Comparison of ENCODE assay signal across 9 cellular contexts in the genomic region with DNA sequence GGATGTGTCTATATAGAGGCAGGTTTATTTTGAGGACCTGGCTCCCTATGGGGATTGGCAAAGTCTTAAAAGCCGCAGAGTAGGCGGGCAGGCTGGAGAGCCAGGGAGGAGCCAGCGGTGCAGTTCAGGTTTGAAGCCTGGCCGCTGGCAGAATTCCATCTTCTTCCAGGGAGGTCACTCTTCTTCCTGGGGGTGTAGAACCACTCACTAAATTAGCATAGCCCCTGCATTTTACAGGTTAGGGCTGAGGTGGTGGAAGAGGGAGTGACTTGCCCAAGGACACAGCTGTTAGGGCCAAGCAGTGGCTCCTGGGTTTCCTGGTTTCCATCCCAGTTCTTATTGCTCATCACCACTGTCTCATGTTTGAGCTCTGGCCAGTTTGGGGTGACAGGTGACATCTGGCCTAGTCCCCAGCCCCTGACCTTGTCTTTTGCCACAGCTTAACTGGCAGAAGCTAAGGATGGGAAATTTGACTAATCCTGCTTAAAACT. TPM values are rescaled to one million over a fixed set of nuclear protein-coding genes. Genes with fewer than 3 reads are reported as not detected.
DNase-seq lines count a peak whose midpoint lies in the region; ATAC-seq and TF ChIP-seq lines count a peak whose summit lies in the region.
"Had no signal": no experiment of that assay in that cellular context is flagged by ENCODE, and none has a peak within 500 bp of the region (broad histone marks: within the 10 kb centered on the region; RNA-seq: fewer than 3 reads in every experiment).

No MANE protein-coding gene starts in this region.

- H3K4me3 Mint-ChIP-seq in naive B cell, result peak overlapping the region; percentile 88 to 96 (median 94)

- peak overlapping the region in 2 of 6 donors; percentile 34 to 83 for H3K27ac Mint-ChIP-seq in naive B cell

- H3K9me3 ChIP-seq in MG63 (peaks cover 6% of the 10 kb centered on the region), WERI-Rb-1 (ENCODE audit: severe bottlenecking) (no peaks in the 10 kb centered on the region)

- no peak for TF ChIP-seq POLR2A in erythroblast (IDR thresholded peaks at IDR 0.05; ENCODE audit: low read length)

- peak; percentile 91 for DNase-seq in DMS79 treated with DMSO at 0.1 percent for 48 hours (lab: John Stamatoyannopoulos, UW)
- peak; percentile 63 for DNase-seq in MG63
- DNase-seq in WERI-Rb-1, result peak; percentile 64
- peak; percentile 46 to 56 for DNase-seq in erythroblast (lab: John Stamatoyannopoulos, UW)
- no peak for DNase-seq in naive B cell

- no peaks in the 10 kb centered on the region for H3K27me3 Mint-ChIP-seq in naive B cell

- H3K27ac ChIP-seq in WERI-Rb-1, result peak overlapping the region; percentile 44; the same call in 1 of the 2 replicates

- H3K27me3 ChIP-seq in MG63 (no peaks in the 10 kb centered on the region), WERI-Rb-1 (ENCODE audit: insufficient read depth, low read depth, severe bottlenecking) (no peaks in the 10 kb centered on the region)

- no peak for TF ChIP-seq CTCF in WERI-Rb-1 (IDR thresholded peaks at IDR 0.05; ENCODE audit: low read depth, low read length)

- H3K9me3 Mint-ChIP-seq in naive B cell, result no peaks in the 10 kb centered on the region

- H3K4me1 Mint-ChIP-seq in naive B cell, result peaks cover 0 to 20% (median 17%) of the 10 kb centered on the region in 3 donors

- peaks cover 0 to 8% of the 10 kb centered on the region in 2 donors for H3K36me3 Mint-ChIP-seq in naive B cell

- H3K4me3 ChIP-seq in MG63 (peak overlapping the region; percentile 72), WERI-Rb-1 (ENCODE audit: low read depth, low read length) (peak overlapping the region; percentile 62)

- ATAC-seq in naive B cell (ENCODE audit: low read depth in 2 of 2) (peak in 1 of 2 donors; percentile 9), HG02623 (IDR thresholded peaks at IDR 0.05; ENCODE audit: unreplicated experiment) (no peak), GM21367 (IDR thresholded peaks at IDR 0.05; ENCODE audit: unreplicated experiment) (no peak), HG02852 (IDR thresholded peaks at IDR 0.05; ENCODE audit: unreplicated experiment) (no peak)

- H3K36me3 ChIP-seq in MG63 (peaks cover 5% of the 10 kb centered on the region), WERI-Rb-1 (peaks cover 7% of the 10 kb centered on the region)

RNA-seq across cellular contexts. Expression of gene PINK1, which starts 1.4 kb away (rescaled TPM):
- total RNA-seq in MG63 (2014; rRNA removed; shearing (Covaris generic); ENCODE audit: low replicate concordance), result 73.3 and 84.0 TPM in 2 replicates
- 10 to 100 TPM in 5 of 6 donors, 1 to 10 TPM in 1; 9.1 to 21.0 (median 16.2) TPM for polyA plus RNA-seq in naive B cell (ENCODE audit: low read depth in 6 of 6)

RNA-seq across cellular contexts. Expression of gene DDOST, which starts 26.5 kb away (rescaled TPM):
- total RNA-seq in MG63 (2014; rRNA removed; shearing (Covaris generic); ENCODE audit: low replicate concordance), result 307 and 434 TPM in 2 replicates
- polyA plus RNA-seq in naive B cell (ENCODE audit: low read depth in 6 of 6), result 100 to 1,000 TPM; 190 to 325 (median 211) TPM

RNA-seq across cellular contexts. Expression of gene CDA, which starts 45.7 kb away (rescaled TPM):
- total RNA-seq in MG63 (2014; rRNA removed; shearing (Covaris generic); ENCODE audit: low replicate concordance), result not detected in 2 replicates
- 1 to 10 TPM in 1 of 6 donors, under 1 TPM in 3, not detected in 2; 0.30 to 3.2 (median 0.59) TPM for polyA plus RNA-seq in naive B cell (ENCODE audit: low read depth in 6 of 6)
- total RNA-seq: T-helper 2 cell treated with Interferon-gamma antibody and Interleukin-4, amounts not matched to agents 100 ng/mL and 5 ng/mL, for 36 hours had no signal
